Comparison of ENCODE assay signal across 2 cellular contexts in the genomic region with DNA sequence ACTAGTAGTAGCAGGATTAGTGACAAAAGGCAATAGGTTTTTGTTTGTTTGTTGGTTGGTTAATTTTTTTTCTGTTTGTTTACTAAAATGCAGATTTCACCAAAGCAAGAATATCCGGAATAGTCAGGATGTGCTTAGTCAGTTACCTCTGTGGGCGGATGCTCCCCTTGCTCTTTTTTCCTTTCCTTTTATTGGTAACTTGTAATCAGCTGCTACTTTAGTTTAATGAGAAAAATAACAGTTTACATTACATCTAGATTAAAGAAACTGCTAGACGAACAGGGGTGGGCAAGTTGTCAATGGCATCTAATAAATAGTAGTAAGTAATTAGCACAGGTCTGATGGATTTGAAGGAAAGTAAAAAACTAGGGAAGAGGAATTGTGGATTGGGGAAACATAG.
TF ChIP-seq lines count a peak whose summit lies in the region.

No MANE protein-coding gene starts in this region.

TF ChIP-seq in A549, 52 proteins besides CTCF, POLR2A, EP300 and RAD21 (continued from another document):
- TF ChIP-seq BCL3 (IDR thresholded peaks at IDR 0.05) (no peak), CBX2 (IDR thresholded peaks at IDR 0.05; ENCODE audit: borderline replicate concordance, low read depth) (no peak), CHD4 (IDR thresholded peaks at IDR 0.05; ENCODE audit: borderline replicate concordance) (no peak)
- TF ChIP-seq, protein P1, sequence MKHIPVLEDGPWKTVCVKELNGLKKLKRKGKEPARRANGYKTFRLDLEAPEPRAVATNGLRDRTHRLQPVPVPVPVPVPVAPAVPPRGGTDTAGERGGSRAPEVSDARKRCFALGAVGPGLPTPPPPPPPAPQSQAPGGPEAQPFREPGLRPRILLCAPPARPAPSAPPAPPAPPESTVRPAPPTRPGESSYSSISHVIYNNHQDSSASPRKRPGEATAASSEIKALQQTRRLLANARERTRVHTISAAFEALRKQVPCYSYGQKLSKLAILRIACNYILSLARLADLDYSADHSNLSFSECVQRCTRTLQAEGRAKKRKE (CRISPR knock-in tag; IDR thresholded peaks at IDR 0.05; ENCODE audit: low read depth) = no peak
- TF ChIP-seq, protein P2, sequence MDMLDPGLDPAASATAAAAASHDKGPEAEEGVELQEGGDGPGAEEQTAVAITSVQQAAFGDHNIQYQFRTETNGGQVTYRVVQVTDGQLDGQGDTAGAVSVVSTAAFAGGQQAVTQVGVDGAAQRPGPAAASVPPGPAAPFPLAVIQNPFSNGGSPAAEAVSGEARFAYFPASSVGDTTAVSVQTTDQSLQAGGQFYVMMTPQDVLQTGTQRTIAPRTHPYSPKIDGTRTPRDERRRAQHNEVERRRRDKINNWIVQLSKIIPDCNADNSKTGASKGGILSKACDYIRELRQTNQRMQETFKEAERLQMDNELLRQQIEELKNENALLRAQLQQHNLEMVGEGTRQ (IDR thresholded peaks at IDR 0.05) = no peak

TF ChIP-seq in SK-N-SH treated with all-trans-retinoic acid at 6 μM for 48 hours, 23 proteins besides CTCF, POLR2A, EP300 and RAD21 (continued from another document):
- TF ChIP-seq, protein P3, sequence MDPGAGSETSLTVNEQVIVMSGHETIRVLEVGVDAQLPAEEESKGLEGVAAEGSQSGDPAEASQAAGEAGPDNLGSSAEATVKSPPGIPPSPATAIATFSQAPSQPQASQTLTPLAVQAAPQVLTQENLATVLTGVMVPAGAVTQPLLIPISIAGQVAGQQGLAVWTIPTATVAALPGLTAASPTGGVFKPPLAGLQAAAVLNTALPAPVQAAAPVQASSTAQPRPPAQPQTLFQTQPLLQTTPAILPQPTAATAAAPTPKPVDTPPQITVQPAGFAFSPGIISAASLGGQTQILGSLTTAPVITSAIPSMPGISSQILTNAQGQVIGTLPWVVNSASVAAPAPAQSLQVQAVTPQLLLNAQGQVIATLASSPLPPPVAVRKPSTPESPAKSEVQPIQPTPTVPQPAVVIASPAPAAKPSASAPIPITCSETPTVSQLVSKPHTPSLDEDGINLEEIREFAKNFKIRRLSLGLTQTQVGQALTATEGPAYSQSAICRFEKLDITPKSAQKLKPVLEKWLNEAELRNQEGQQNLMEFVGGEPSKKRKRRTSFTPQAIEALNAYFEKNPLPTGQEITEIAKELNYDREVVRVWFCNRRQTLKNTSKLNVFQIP (CRISPR knock-in tag; IDR thresholded peaks at IDR 0.05; ENCODE audit: borderline replicate concordance, low read depth) = no peak
- TF ChIP-seq ZNF8 (CRISPR knock-in tag; IDR thresholded peaks at IDR 0.05) (no peak), PATZ1 (CRISPR knock-in tag; IDR thresholded peaks at IDR 0.05; ENCODE audit: borderline replicate concordance) (no peak), RARB (CRISPR knock-in tag; IDR thresholded peaks at IDR 0.05) (no peak), ISL1 (CRISPR knock-in tag; IDR thresholded peaks at IDR 0.05) (no peak)
